ENCODE assay signal across 1 cellular context in the genomic region with DNA sequence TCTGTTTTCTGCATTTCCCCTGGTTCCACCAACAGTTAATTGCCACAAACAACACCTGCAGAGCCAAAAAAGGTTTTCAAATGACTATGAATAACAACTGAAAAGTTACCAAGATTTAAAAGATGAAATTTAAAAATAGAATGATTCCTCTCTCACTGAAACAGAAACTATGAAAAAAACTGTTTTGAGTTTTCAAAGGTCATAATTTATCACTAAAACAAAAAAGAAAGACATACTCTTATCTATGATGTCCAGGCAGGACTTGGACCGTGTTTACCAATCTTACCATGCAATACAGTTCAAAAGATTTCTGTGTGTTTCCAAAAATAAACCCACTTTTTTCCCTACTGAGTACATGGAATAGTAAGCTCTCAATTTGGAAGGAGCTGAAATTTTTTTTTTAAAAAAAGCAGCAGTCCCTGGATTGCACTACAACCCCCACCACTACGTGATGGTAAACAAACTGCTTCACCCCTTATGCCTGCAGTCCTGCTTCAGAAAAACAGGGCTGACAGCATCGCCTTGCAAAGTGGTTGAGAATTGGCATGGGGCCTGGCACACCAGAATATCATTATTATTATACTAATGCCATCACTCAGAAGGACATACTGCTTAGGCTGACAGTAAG.
TF ChIP-seq lines count a peak whose summit lies in the region.

No MANE protein-coding gene starts in this region.

TF ChIP-seq in SK-N-SH treated with all-trans-retinoic acid at 6 μM for 48 hours, 23 proteins besides CTCF, POLR2A, EP300 and RAD21 (continued from another document):
- TF ChIP-seq, protein P1, sequence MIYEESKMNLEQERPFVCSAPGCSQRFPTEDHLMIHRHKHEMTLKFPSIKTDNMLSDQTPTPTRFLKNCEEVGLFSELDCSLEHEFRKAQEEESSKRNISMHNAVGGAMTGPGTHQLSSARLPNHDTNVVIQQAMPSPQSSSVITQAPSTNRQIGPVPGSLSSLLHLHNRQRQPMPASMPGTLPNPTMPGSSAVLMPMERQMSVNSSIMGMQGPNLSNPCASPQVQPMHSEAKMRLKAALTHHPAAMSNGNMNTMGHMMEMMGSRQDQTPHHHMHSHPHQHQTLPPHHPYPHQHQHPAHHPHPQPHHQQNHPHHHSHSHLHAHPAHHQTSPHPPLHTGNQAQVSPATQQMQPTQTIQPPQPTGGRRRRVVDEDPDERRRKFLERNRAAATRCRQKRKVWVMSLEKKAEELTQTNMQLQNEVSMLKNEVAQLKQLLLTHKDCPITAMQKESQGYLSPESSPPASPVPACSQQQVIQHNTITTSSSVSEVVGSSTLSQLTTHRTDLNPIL (CRISPR knock-in tag; IDR thresholded peaks at IDR 0.05; ENCODE audit: low read depth) = no peak
- TF ChIP-seq, protein P2, sequence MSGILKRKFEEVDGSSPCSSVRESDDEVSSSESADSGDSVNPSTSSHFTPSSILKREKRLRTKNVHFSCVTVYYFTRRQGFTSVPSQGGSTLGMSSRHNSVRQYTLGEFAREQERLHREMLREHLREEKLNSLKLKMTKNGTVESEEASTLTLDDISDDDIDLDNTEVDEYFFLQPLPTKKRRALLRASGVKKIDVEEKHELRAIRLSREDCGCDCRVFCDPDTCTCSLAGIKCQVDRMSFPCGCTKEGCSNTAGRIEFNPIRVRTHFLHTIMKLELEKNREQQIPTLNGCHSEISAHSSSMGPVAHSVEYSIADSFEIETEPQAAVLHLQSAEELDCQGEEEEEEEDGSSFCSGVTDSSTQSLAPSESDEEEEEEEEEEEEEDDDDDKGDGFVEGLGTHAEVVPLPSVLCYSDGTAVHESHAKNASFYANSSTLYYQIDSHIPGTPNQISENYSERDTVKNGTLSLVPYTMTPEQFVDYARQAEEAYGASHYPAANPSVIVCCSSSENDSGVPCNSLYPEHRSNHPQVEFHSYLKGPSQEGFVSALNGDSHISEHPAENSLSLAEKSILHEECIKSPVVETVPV (CRISPR knock-in tag; IDR thresholded peaks at IDR 0.05) = no peak
- TF ChIP-seq ISL1 (CRISPR knock-in tag; IDR thresholded peaks at IDR 0.05) (no peak), ZNF70 (CRISPR knock-in tag; IDR thresholded peaks at IDR 0.05) (no peak), ZFP3 (CRISPR knock-in tag; IDR thresholded peaks at IDR 0.05) (no peak), TOX (CRISPR knock-in tag; IDR thresholded peaks at IDR 0.05; ENCODE audit: borderline replicate concordance) (no peak)
